Comparison of ENCODE assay signal across 8 cellular contexts in genomic region chr2:127386246-127386645, GRCh38. TPM values are rescaled to one million over a fixed set of nuclear protein-coding genes. Genes with fewer than 3 reads are reported as not detected.
DNase-seq lines count a peak whose midpoint lies in the region; ATAC-seq and TF ChIP-seq lines count a peak whose summit lies in the region.

No MANE protein-coding gene starts in this region.

- H3K9ac ChIP-seq in HUES48 (ENCODE audit: low read depth, low read length) = no peak overlapping the region
- H3K9ac ChIP-seq in mesenchymal stem cell (ENCODE audit: low read length) = peak overlapping the region; percentile 97

- no peak overlapping the region for H3K4ac ChIP-seq in mesenchymal stem cell (ENCODE audit: low read depth in 1 of 2, low read length in 2 of 2)

- no peak for DNase-seq in A673 (ENCODE audit: low spot score)
- DNase-seq in ascending aorta (ENCODE audit: low spot score in 2 of 2) = no peak
- no peak for DNase-seq in mesenchymal stem cell
- no peak for DNase-seq in NCI-H774 (lab: John Stamatoyannopoulos, UW)
- DNase-seq in NCI-H2081 treated with DMSO at 0.1 percent for 48 hours (lab: John Stamatoyannopoulos, UW) = no peak
- no peak for DNase-seq in activated CD4-positive, alpha-beta T cell treated with anti-CD3 and anti-CD28 coated beads for 4 hours

- no peak overlapping the region for H2BK15ac ChIP-seq in mesenchymal stem cell (ENCODE audit: low read depth, poor library complexity, severe bottlenecking)

- TF ChIP-seq CTCF in A673 (conservative IDR thresholded peaks at IDR 0.05; ENCODE audit: low read depth, low read length) (no peak), ascending aorta (IDR thresholded peaks at IDR 0.05) (no peak)

- H2BK120ac ChIP-seq in mesenchymal stem cell (ENCODE audit: low read depth, low read length) = no peak overlapping the region

- intact Hi-C loops in A673 (cut with micrococcal nuclease; ENCODE audit: unreplicated experiment) (no loop called here), ascending aorta (cut with DNase I) (loop anchor here (2.0 to 10.0 kb wide), 3 partner anchors 31 to 289 kb away; partner anchors contain the start of gene LIMS2)

- H3K9me3 ChIP-seq in A673 (ENCODE audit: low read depth, low read length, poor library complexity, severe bottlenecking) (no peaks in the 10 kb centered on the region), HUES48 (ENCODE audit: control insufficient read depth, insufficient read depth, low read length) (no peaks in the 10 kb centered on the region), ascending aorta (no peaks in the 10 kb centered on the region), mesenchymal stem cell (ENCODE audit: control insufficient read depth, low read length) (no peaks in the 10 kb centered on the region)

- no peak overlapping the region for H3K23ac ChIP-seq in mesenchymal stem cell (ENCODE audit: low read length in 2 of 2)

- no peak overlapping the region for H2AK5ac ChIP-seq in mesenchymal stem cell (ENCODE audit: low read length, severe bottlenecking)

- H2AFZ ChIP-seq in mesenchymal stem cell (ENCODE audit: low read depth, low read length) = no peak overlapping the region

- CTCF ChIA-PET in A673 (lab: Charles Lee) = no interaction called here

- H3K36me3 ChIP-seq in A673 (ENCODE audit: insufficient read depth, low read length, poor library complexity, severe bottlenecking) (no peaks in the 10 kb centered on the region), HUES48 (ENCODE audit: control insufficient read depth, insufficient read depth, low read length) (no peaks in the 10 kb centered on the region), ascending aorta (no peaks in the 10 kb centered on the region), mesenchymal stem cell (ENCODE audit: control insufficient read depth in 1 of 2, insufficient read depth in 2 of 2, low read depth in 1 of 2, low read length in 2 of 2) (no peaks in the 10 kb centered on the region)

- H3K14ac ChIP-seq in mesenchymal stem cell (ENCODE audit: low read length in 2 of 2) = no peak overlapping the region

- H3K27me3 ChIP-seq in A673 (replicated peaks; ENCODE audit: insufficient read depth, low read depth, low read length, poor library complexity) (no peaks in the 10 kb centered on the region), HUES48 (ENCODE audit: control insufficient read depth, insufficient read depth, low read length) (peaks cover 2% of the 10 kb centered on the region; the same call in 1 of the 2 replicates), ascending aorta (no peaks in the 10 kb centered on the region), mesenchymal stem cell (ENCODE audit: control insufficient read depth in 1 of 2, insufficient read depth in 1 of 2, low read length in 2 of 2) (no peaks in the 10 kb centered on the region)

- no peak for ATAC-seq in GM21825 (IDR thresholded peaks at IDR 0.05; ENCODE audit: unreplicated experiment)

- POLR2A ChIA-PET in A673 (lab: Charles Lee; ENCODE audit: low non-redundant PET) = no interaction called here

- BruUV-seq in A673 (replicated peaks; lab: Mats Ljungman, UMichigan) = no TSS peak

- no peak overlapping the region for H3K4me2 ChIP-seq in mesenchymal stem cell (ENCODE audit: low read length, poor library complexity, severe bottlenecking)

- H2BK12ac ChIP-seq in mesenchymal stem cell (ENCODE audit: low read length in 2 of 2) = no peak overlapping the region

- H2BK5ac ChIP-seq in mesenchymal stem cell (ENCODE audit: low read depth, low read length, poor library complexity, severe bottlenecking) = no peak overlapping the region

- peaks cover 8% of the 10 kb centered on the region for H3K79me1 ChIP-seq in mesenchymal stem cell (replicated peaks; ENCODE audit: low read length, poor library complexity, severe bottlenecking)

- 92% methylated on average over 4 of the region's 4 CpGs for WGBS in mesenchymal stem cell

- no peak overlapping the region for H4K91ac ChIP-seq in mesenchymal stem cell (ENCODE audit: low read length)

- H3K4me3 ChIP-seq in A673 (ENCODE audit: low read depth, low read length, poor library complexity, severe bottlenecking) (peak overlapping the region; percentile 95), HUES48 (ENCODE audit: low read depth, low read length) (peak overlapping the region; percentile 74), ascending aorta (peak overlapping the region; percentile 90 to 99), mesenchymal stem cell (ENCODE audit: insufficient read depth in 1 of 2, low read depth in 1 of 2, low read length in 2 of 2) (peak overlapping the region in 1 of 2 experiments; percentile 92)

- H3K27ac ChIP-seq in A673 (ENCODE audit: low read depth, low read length, poor library complexity, severe bottlenecking) (peak overlapping the region; percentile 22), HUES48 (ENCODE audit: low read depth, low read length) (no peak overlapping the region), ascending aorta (peak overlapping the region; percentile 98 to 100), mesenchymal stem cell (ENCODE audit: low read length, poor library complexity, severe bottlenecking) (no peak overlapping the region)

- H3K4me1 ChIP-seq in A673 (ENCODE audit: insufficient read depth, low read length, poor library complexity, severe bottlenecking) = peaks cover 17% of the 10 kb centered on the region
- H3K4me1 ChIP-seq in HUES48 (ENCODE audit: control insufficient read depth, insufficient read depth, low read length) = peaks cover 18% of the 10 kb centered on the region
- H3K4me1 ChIP-seq in ascending aorta = peaks cover 3 to 9% of the 10 kb centered on the region in 2 donors
- H3K4me1 ChIP-seq in mesenchymal stem cell (ENCODE audit: control insufficient read depth, insufficient read depth, low read depth, low read length) = peaks cover 4% of the 10 kb centered on the region

- H3K18ac ChIP-seq in mesenchymal stem cell (ENCODE audit: low read depth in 1 of 2, low read length in 2 of 2) = no peak overlapping the region

- H4K8ac ChIP-seq in mesenchymal stem cell (ENCODE audit: low read length) = no peak overlapping the region

RNA-seq across cellular contexts. Expression of gene MAP3K2, which starts 1.5 kb away (rescaled TPM):
- total RNA-seq in A673 (2021) (54.8 and 55.1 TPM in 2 replicates), ascending aorta (47.7 TPM)
- 19.4 TPM for polyA plus RNA-seq in mesenchymal stem cell (2013, experiment 1 of 2)
- 19.7 TPM for polyA plus RNA-seq in mesenchymal stem cell (2013, experiment 2 of 2)

RNA-seq across cellular contexts. Expression of gene PROC, which starts 32.0 kb away (rescaled TPM):
- total RNA-seq in A673 (2021) (0.37 TPM in 1 of 2 replicates, not detected in the other), ascending aorta (not detected)
- polyA plus RNA-seq in mesenchymal stem cell (2013, experiment 1 of 2) = 0.06 TPM
- polyA plus RNA-seq in mesenchymal stem cell (2013, experiment 2 of 2) = not detected

Comparison
In these comparisons a context has a peak if more than half of its experiments do, and no peak if none do; other contexts are left out.
1. H3K27ac ChIP-seq: peak in A673 (single experiment) and ascending aorta (2 of 2); none in HUES48 (single experiment) and mesenchymal stem cell (single experiment).